In genomic region chr19:21423057-21424041, GRCh38 we compare ENCODE assay signal across 25 cellular contexts. TPM values are rescaled to one million over a fixed set of nuclear protein-coding genes. Genes with fewer than 3 reads are reported as not detected.
DNase-seq lines count a peak whose midpoint lies in the region; FAIRE-seq and TF ChIP-seq lines count a peak whose summit lies in the region.
"Had no signal": no experiment of that assay in that cellular context is flagged by ENCODE, and none has a peak within 500 bp of the region (broad histone marks: within the 10 kb centered on the region; RNA-seq: fewer than 3 reads in every experiment).

No MANE protein-coding gene starts in this region.

- FAIRE-seq in small intestine (lab: Jason Lieb, UNC): peak; percentile 57
- FAIRE-seq: A204.1, GM12892 had no signal

- no peak for TF ChIP-seq CTCF in endothelial cell (IDR thresholded peaks at IDR 0.05; ENCODE audit: unreplicated experiment)
- TF ChIP-seq CTCF in SK-N-SH (IDR thresholded peaks at IDR 0.05): no peak

- H3K4me3 ChIP-seq in BLaER1 treated with 17β-estradiol and CSF1 and Interleukin-3, amounts not matched to agents 10 nM and 100 nM: peak overlapping the region in 7 of 10 experiments; percentile 7 to 39 (median 22); a peak in 7 of 20 replicates
- H3K4me3 ChIP-seq in adipocyte (ENCODE audit: low read length) (peak overlapping the region; percentile 70), small intestine (ENCODE audit: low read depth in 1 of 2, low read length in 2 of 2) (no peak overlapping the region), SK-N-SH (ENCODE audit: low read depth in 2 of 2, low read length in 1 of 2) (no peak overlapping the region)

- no peak overlapping the region for H3K4me2 ChIP-seq in BLaER1 treated with 17β-estradiol and CSF1 and Interleukin-3, amounts not matched to agents 10 nM and 100 nM
- H3K4me2 ChIP-seq in SK-N-SH: no peak overlapping the region

- no peaks in the 10 kb centered on the region for H3K79me2 ChIP-seq in SK-N-SH (ENCODE audit: insufficient read depth)

- H3F3A ChIP-seq in SK-N-SH (replicated peaks; ENCODE audit: insufficient read depth): no peaks in the 10 kb centered on the region

- no peaks in the 10 kb centered on the region for H3K4me1 ChIP-seq in BLaER1 treated with 17β-estradiol and CSF1 and Interleukin-3, amounts not matched to agents 10 nM and 100 nM
- H3K4me1 ChIP-seq in adipocyte (ENCODE audit: control insufficient read depth, insufficient read depth, low read length): no peaks in the 10 kb centered on the region
- H3K4me1 ChIP-seq in small intestine (ENCODE audit: control insufficient read depth in 2 of 2, insufficient read depth in 1 of 2, low read depth in 1 of 2, low read length in 1 of 2): no peaks in the 10 kb centered on the region
- H3K4me1 ChIP-seq in SK-N-SH (ENCODE audit: control insufficient read depth in 1 of 2, insufficient read depth in 2 of 2, low read depth in 1 of 2, low read length in 1 of 2): no peaks in the 10 kb centered on the region

- no peaks in the 10 kb centered on the region for H3K4me1 Mint-ChIP-seq in endothelial cell (ENCODE audit: unreplicated experiment)

- H3K36me3 ChIP-seq in BLaER1 treated with 17β-estradiol and CSF1 and Interleukin-3, amounts not matched to agents 10 nM and 100 nM: peaks cover 70 to 92% (median 80%) of the 10 kb centered on the region in 11 experiments
- H3K36me3 ChIP-seq in adipocyte (ENCODE audit: control insufficient read depth, insufficient read depth, low read length, severe bottlenecking) (peaks cover 31% of the 10 kb centered on the region), small intestine (ENCODE audit: control insufficient read depth in 2 of 2, insufficient read depth in 2 of 2, low read length in 2 of 2) (peaks cover 0 to 4% of the 10 kb centered on the region in 2 donors), SK-N-SH (replicated peaks in 1 of 2; ENCODE audit: control insufficient read depth in 1 of 2, insufficient read depth in 2 of 2, low read length in 1 of 2) (peaks cover 0 to 17% of the 10 kb centered on the region in 2 experiments)

- peaks cover 95 to 99% (median 98%) of the 10 kb centered on the region in 11 experiments for H3K9me3 ChIP-seq in BLaER1 treated with 17β-estradiol and CSF1 and Interleukin-3, amounts not matched to agents 10 nM and 100 nM (replicated peaks in 1 of 11)
- H3K9me3 ChIP-seq in adipocyte (ENCODE audit: control insufficient read depth, low read length) (peaks cover 98% of the 10 kb centered on the region), small intestine (ENCODE audit: control insufficient read depth, low read depth) (peaks cover 11% of the 10 kb centered on the region), SK-N-SH (peaks cover 33% of the 10 kb centered on the region)

- CTCF ChIA-PET in SK-N-SH (lab: Yijun Ruan, JAX): interaction anchor here (0.6 to 1.5 kb wide), 2 partner anchors 11 to 12 kb away, joined by 3 read pairs; no protein-coding TSS in a partner anchor

- no peaks in the 10 kb centered on the region for H3K27me3 ChIP-seq in BLaER1 treated with 17β-estradiol and CSF1 and Interleukin-3, amounts not matched to agents 10 nM and 100 nM
- no peaks in the 10 kb centered on the region for H3K27me3 ChIP-seq in adipocyte (replicated peaks; ENCODE audit: control insufficient read depth, insufficient read depth, low read length)
- no peaks in the 10 kb centered on the region for H3K27me3 ChIP-seq in small intestine (ENCODE audit: control insufficient read depth in 2 of 2, insufficient read depth in 2 of 2, low read length in 2 of 2)
- H3K27me3 ChIP-seq in SK-N-SH (ENCODE audit: insufficient read depth): no peaks in the 10 kb centered on the region

- H2AFZ ChIP-seq in SK-N-SH (ENCODE audit: low read depth): no peak overlapping the region

- no peak overlapping the region for H3K9ac ChIP-seq in BLaER1 treated with 17β-estradiol and CSF1 and Interleukin-3, amounts not matched to agents 10 nM and 100 nM
- no peak overlapping the region for H3K9ac ChIP-seq in adipocyte (ENCODE audit: low read length)
- H3K9ac ChIP-seq in SK-N-SH: no peak overlapping the region

- peaks cover 3% of the 10 kb centered on the region for H3K27me3 Mint-ChIP-seq in endothelial cell (ENCODE audit: unreplicated experiment)

- no peaks in the 10 kb centered on the region for H4K20me1 ChIP-seq in BLaER1 treated with 17β-estradiol and CSF1 and Interleukin-3, amounts not matched to agents 10 nM and 100 nM
- H4K20me1 ChIP-seq in SK-N-SH (ENCODE audit: insufficient read depth): no peaks in the 10 kb centered on the region

- H3K9me3 Mint-ChIP-seq in endothelial cell (ENCODE audit: unreplicated experiment): peaks cover 38% of the 10 kb centered on the region

- DNase-seq in adipocyte (ENCODE audit: low read depth): no peak
- no peak for DNase-seq in endothelial cell (ENCODE audit: low spot score)
- DNase-seq in small intestine: no peak
- no peak for DNase-seq in SK-N-SH
- no peak for DNase-seq in activated gamma-delta T cell (lab: John Stamatoyannopoulos, UW)
- DNase-seq in NCI-H446 (lab: John Stamatoyannopoulos, UW): no peak
- no peak for DNase-seq in stimulated activated CD4-positive, alpha-beta T cell treated with anti-CD3 and anti-CD28 coated beads, Interleukin-4, amount 100 ng/mL, for 24 hours
- DNase-seq: AML-193; CD8-positive, alpha-beta T cell; DMS 273 treated with DMSO at 0.1 percent for 48 hours; DMS79 treated with DMSO at 0.1 percent for 48 hours; GF-D8; KG1; NCI-H1048; NCI-H1417 treated with DMSO at 0.1 percent for 48 hours; NCI-H1694 treated with DMSO at 0.1 percent for 48 hours; NCI-H2081; NCI-H2227 treated with DMSO at 0.1 percent for 48 hours; NCI-H510A; NCI-H69; OCI-M1 had no signal

- POLR2A ChIA-PET in SK-N-SH (lab: Yijun Ruan, JAX): no interaction called here

- peaks cover 55% of the 10 kb centered on the region for H3K36me3 Mint-ChIP-seq in endothelial cell (ENCODE audit: low read depth, unreplicated experiment)

- TF ChIP-seq EP300 in SK-N-SH (IDR thresholded peaks at IDR 0.05; ENCODE audit: borderline replicate concordance in 1 of 2, low read depth in 1 of 2, low read length in 1 of 2): no peak

- peak overlapping the region; percentile 65 for H3K4me3 Mint-ChIP-seq in endothelial cell (ENCODE audit: unreplicated experiment)
- H3K4me3 Mint-ChIP-seq: CD8-positive, alpha-beta T cell had no signal

- WGBS in small intestine, 3 donors: 93 to 97% (median 96%) methylated on average over 1 of the region's 1 CpG
- WGBS in SK-N-SH (ENCODE audit: low lambda C conversion rate): 63% methylated on average over 1 of the region's 1 CpG

- H3K27ac Mint-ChIP-seq in endothelial cell (ENCODE audit: unreplicated experiment): no peak overlapping the region
- H3K27ac Mint-ChIP-seq: CD8-positive, alpha-beta T cell had no signal

- TF ChIP-seq RAD21 in SK-N-SH (IDR thresholded peaks at IDR 0.05; ENCODE audit: low read length): no peak

- no peaks in the 10 kb centered on the region for H3K9me2 ChIP-seq in SK-N-SH

- H3K27ac ChIP-seq in BLaER1 treated with 17β-estradiol and CSF1 and Interleukin-3, amounts not matched to agents 10 nM and 100 nM: no peak overlapping the region
- H3K27ac ChIP-seq in small intestine (ENCODE audit: low read depth in 1 of 2, low read length in 1 of 2): no peak overlapping the region
- no peak overlapping the region for H3K27ac ChIP-seq in SK-N-SH (ENCODE audit: low read depth in 2 of 2, low read length in 1 of 2)
- H3K27ac ChIP-seq: C4-2B had no signal

TF ChIP-seq in SK-N-SH, 30 proteins besides CTCF, POLR2A, EP300 and RAD21 (continues in another document):
- TF ChIP-seq RXRA (IDR thresholded peaks at IDR 0.05; ENCODE audit: borderline replicate concordance, low read depth) (no peak), EZH2phosphoT487 (IDR thresholded peaks at IDR 0.05; ENCODE audit: borderline replicate concordance, low read depth) (no peak), ZBTB33 (IDR thresholded peaks at IDR 0.05; ENCODE audit: borderline replicate concordance, low read depth) (no peak), RFX5 (IDR thresholded peaks at IDR 0.05; ENCODE audit: low read length) (no peak), FOSL2 (IDR thresholded peaks at IDR 0.05; ENCODE audit: borderline replicate concordance, low read depth) (no peak), GATA2 (CRISPR knock-in tag; IDR thresholded peaks at IDR 0.05) (no peak), RCOR1 (IDR thresholded peaks at IDR 0.05; ENCODE audit: low read length) (no peak), NFIC (IDR thresholded peaks at IDR 0.05; ENCODE audit: borderline replicate concordance) (no peak), USF1 (IDR thresholded peaks at IDR 0.05; ENCODE audit: borderline replicate concordance, low read depth) (no peak), FOXJ3 (CRISPR knock-in tag; IDR thresholded peaks at IDR 0.05) (no peak), POLR2AphosphoS5 (IDR thresholded peaks at IDR 0.05; ENCODE audit: low read depth, low read length) (no peak)

RNA-seq across cellular contexts. Expression of gene ZNF493, which starts 26.4 kb away (rescaled TPM):
- total RNA-seq in endothelial cell (ENCODE audit: unreplicated experiment): 16.2 TPM
- polyA plus RNA-seq in small intestine: 1 to 10 TPM; 1.9 to 3.9 (median 2.7) TPM
- polyA plus RNA-seq in SK-N-SH (2012; rRNA removed): 3.7 and 5.5 TPM in 2 replicates
- polyA plus RNA-seq in SK-N-SH (2012; cell fraction: cytosol; rRNA removed): 2.8 and 3.4 TPM in 2 replicates
- 16.4 and 18.6 TPM in 2 replicates for polyA plus RNA-seq in SK-N-SH (2012; cell fraction: nucleus; rRNA removed)

Comparison
In these comparisons a context has a peak if more than half of its experiments do, and no peak if none do; other contexts are left out.
1. H3K4me3 ChIP-seq: peak in BLaER1 treated with 17β-estradiol and CSF1 and Interleukin-3, amounts not matched to agents 10 nM and 100 nM (7 of 10) and adipocyte (single experiment); none in small intestine (0 of 2) and SK-N-SH (0 of 2).